1 cellular context compared by ENCODE assay signal in genomic region chr7:1175967-1176851, GRCh38.
A peak's percentile ranks its signal among the peaks of the same experiment; 100 is the strongest.
TF ChIP-seq lines count a peak whose summit lies in the region.

No MANE protein-coding gene starts in this region.

TF ChIP-seq in GM12878, 131 proteins besides CTCF, POLR2A, EP300 and RAD21 (continued from another document and continues in another):
- TF ChIP-seq JUNB (IDR thresholded peaks at IDR 0.05) (no peak), BCL3 (IDR thresholded peaks at IDR 0.05; ENCODE audit: borderline replicate concordance, insufficient read depth, low read depth, low read length, poor library complexity, severe bottlenecking) (no peak), HDAC6 (IDR thresholded peaks at IDR 0.05; ENCODE audit: unreplicated experiment) (no peak), STAT1 (conservative IDR thresholded peaks at IDR 0.05) (no peak), RUNX3 (IDR thresholded peaks at IDR 0.05; ENCODE audit: low read length) (peak; percentile 53), TBL1XR1 (IDR thresholded peaks at IDR 0.05; ENCODE audit: low read depth, low read length) (no peak), TARDBP (IDR thresholded peaks at IDR 0.05; ENCODE audit: borderline replicate concordance) (no peak), STAT3 (IDR thresholded peaks at IDR 0.05; ENCODE audit: low read depth, low read length) (no peak), EZH2 (IDR thresholded peaks at IDR 0.05; ENCODE audit: borderline replicate concordance, control insufficient read depth, low read depth, low read length) (no peak), EGR1 (IDR thresholded peaks at IDR 0.05; ENCODE audit: borderline replicate concordance in 1 of 2, low read depth in 2 of 2, low read length in 2 of 2) (peak in 1 of 2 experiments; percentile 76; a peak in 2 of 3 replicates), PBX3 (IDR thresholded peaks at IDR 0.05; ENCODE audit: insufficient replicate concordance, low read depth, low read length) (no peak), IRF3 (IDR thresholded peaks at IDR 0.05) (no peak), KDM1A (IDR thresholded peaks at IDR 0.05; ENCODE audit: borderline replicate concordance) (no peak), ATF7 (IDR thresholded peaks at IDR 0.05; ENCODE audit: low read depth) (no peak), CEBPB (IDR thresholded peaks at IDR 0.05; ENCODE audit: borderline replicate concordance in 1 of 2, low read depth in 2 of 2, low read length in 2 of 2) (no peak), JUND (IDR thresholded peaks at IDR 0.05; ENCODE audit: low read depth, low read length) (no peak), GATAD2B (conservative IDR thresholded peaks at IDR 0.05; ENCODE audit: low read depth) (peak; percentile 60), FOS (IDR thresholded peaks at IDR 0.05; ENCODE audit: borderline replicate concordance, extremely low read depth, insufficient read length) (no peak), SIX5 (IDR thresholded peaks at IDR 0.05; ENCODE audit: low read depth, low read length, severe bottlenecking) (no peak), RAD51 (IDR thresholded peaks at IDR 0.05) (no peak), USF2 (IDR thresholded peaks at IDR 0.05; ENCODE audit: borderline replicate concordance, low read depth, low read length) (no peak), WRNIP1 (IDR thresholded peaks at IDR 0.05; ENCODE audit: borderline replicate concordance, low read depth, low read length) (no peak), BHLHE40 (IDR thresholded peaks at IDR 0.05; ENCODE audit: borderline replicate concordance in 1 of 2, low read depth in 2 of 2, low read length in 1 of 2) (peak in 1 of 2 experiments; percentile 32; a peak in 1 of 4 replicates), ZZZ3 (IDR thresholded peaks at IDR 0.05; ENCODE audit: control insufficient read depth, insufficient read length, low read depth) (no peak), LARP7 (IDR thresholded peaks at IDR 0.05) (no peak; the same call in 1 of the 2 replicates), CHD4 (IDR thresholded peaks at IDR 0.05) (no peak), MEF2A (IDR thresholded peaks at IDR 0.05; ENCODE audit: insufficient read depth, low read depth, low read length) (no peak), BRCA1 (IDR thresholded peaks at IDR 0.05; ENCODE audit: low read depth, low read length) (no peak), SP1 (IDR thresholded peaks at IDR 0.05; ENCODE audit: low read depth, low read length) (peak; percentile 27), ZNF207 (IDR thresholded peaks at IDR 0.05; ENCODE audit: borderline replicate concordance) (no peak), SMARCA5 (IDR thresholded peaks at IDR 0.05) (peak; percentile 70; the same call in 1 of the 2 replicates), RELA (IDR thresholded peaks at IDR 0.05; ENCODE audit: borderline replicate concordance, partially characterized antibody) (no peak), GABPA (IDR thresholded peaks at IDR 0.05; ENCODE audit: low read depth) (no peak), SRF (IDR thresholded peaks at IDR 0.05; ENCODE audit: low read depth in 2 of 2, low read length in 2 of 2) (no peak), NR2C2 (IDR thresholded peaks at IDR 0.05; ENCODE audit: borderline replicate concordance, control insufficient read depth, insufficient read length, low read depth) (no peak), IKZF1 (conservative IDR thresholded peaks at IDR 0.05) (peak; percentile 70), PKNOX1 (IDR thresholded peaks at IDR 0.05) (no peak), POLR2AphosphoS2 (IDR thresholded peaks at IDR 0.05; ENCODE audit: low read depth, low read length) (no peak), IRF5 (IDR thresholded peaks at IDR 0.05; ENCODE audit: borderline replicate concordance) (no peak), ZBED1 (IDR thresholded peaks at IDR 0.05; ENCODE audit: borderline replicate concordance) (no peak), HDGF (IDR thresholded peaks at IDR 0.05) (no peak), NFIC (IDR thresholded peaks at IDR 0.05; ENCODE audit: low read depth, low read length) (no peak), PRDM15 (CRISPR knock-in tag; IDR thresholded peaks at IDR 0.05) (no peak), CEBPZ (IDR thresholded peaks at IDR 0.05; ENCODE audit: low read depth, low read length) (no peak), ZNF592 (IDR thresholded peaks at IDR 0.05) (peak; percentile 65; the same call in 1 of the 2 replicates), ZNF384 (IDR thresholded peaks at IDR 0.05; ENCODE audit: borderline replicate concordance, low read depth, low read length) (no peak), ZNF622 (IDR thresholded peaks at IDR 0.05) (no peak)
